Comparison of ENCODE assay signal across 19 cellular contexts in genomic region chr12:53074290-53074998, GRCh38. TPM values are rescaled to one million over a fixed set of nuclear protein-coding genes. Genes with fewer than 3 reads are reported as not detected.
DNase-seq lines count a peak whose midpoint lies in the region; ATAC-seq and TF ChIP-seq lines count a peak whose summit lies in the region.
"Had no signal": no experiment of that assay in that cellular context is flagged by ENCODE, and none has a peak within 500 bp of the region (broad histone marks: within the 10 kb centered on the region; RNA-seq: fewer than 3 reads in every experiment).

No MANE protein-coding gene starts in this region.

- no peaks in the 10 kb centered on the region for H3K27me3 ChIP-seq in subcutaneous abdominal adipose tissue (ENCODE audit: control insufficient read depth in 5 of 5, insufficient read depth in 4 of 5, low read length in 5 of 5)
- H3K27me3 ChIP-seq: BLaER1, cardiac muscle cell, foreskin keratinocyte had no signal

- H3K36me3 Mint-ChIP-seq in activated CD8-positive, alpha-beta T cell treated with anti-CD3 and anti-CD28 coated beads for 36 hours (ENCODE audit: low read depth), result peaks cover 22% of the 10 kb centered on the region
- peaks cover 53% of the 10 kb centered on the region for H3K36me3 Mint-ChIP-seq in activated CD8-positive, alpha-beta T cell treated with anti-CD3 and anti-CD28 coated beads, Interleukin-2, amount 10 ng/mL, durations not matched to agents 7 days and 5 days (ENCODE audit: low read depth)
- H3K36me3 Mint-ChIP-seq in activated T-helper 2 cell treated with anti-CD3 and anti-CD28 coated beads, Interferon-gamma antibody, Interleukin-2, Interleukin-4, amounts not matched to agents 10 μg/mL and 5 μg/mL and 100 μg/mL, durations not matched to agents 14 hours and 24 hours and 36 hours (ENCODE audit: low read depth), result peaks cover 57% of the 10 kb centered on the region
- H3K36me3 Mint-ChIP-seq in mesothelial cell of epicardium, result peaks cover 11% of the 10 kb centered on the region

- H3K4me3 ChIP-seq in subcutaneous abdominal adipose tissue (ENCODE audit: low read depth in 1 of 5, low read length in 5 of 5), result no peak overlapping the region
- H3K4me3 ChIP-seq: BLaER1, cardiac muscle cell, skin epidermis had no signal

- H3K9ac ChIP-seq in subcutaneous abdominal adipose tissue (ENCODE audit: low read length in 5 of 5), result peak overlapping the region in 1 of 5 donors; percentile 8
- H3K9ac ChIP-seq: BLaER1 had no signal

- H3K4me3 Mint-ChIP-seq in activated CD8-positive, alpha-beta T cell treated with anti-CD3 and anti-CD28 coated beads for 36 hours, result no peak overlapping the region
- no peak overlapping the region for H3K4me3 Mint-ChIP-seq in activated CD8-positive, alpha-beta T cell treated with anti-CD3 and anti-CD28 coated beads, Interleukin-2, amount 10 ng/mL, durations not matched to agents 7 days and 5 days
- no peak overlapping the region for H3K4me3 Mint-ChIP-seq in activated T-helper 2 cell treated with anti-CD3 and anti-CD28 coated beads, Interferon-gamma antibody, Interleukin-2, Interleukin-4, amounts not matched to agents 10 μg/mL and 5 μg/mL and 100 μg/mL, durations not matched to agents 14 hours and 24 hours and 36 hours (ENCODE audit: low read depth)
- H3K4me3 Mint-ChIP-seq in mesothelial cell of epicardium, result no peak overlapping the region
- H3K4me3 Mint-ChIP-seq: activated naive CD4-positive, alpha-beta T cell treated with anti-CD3 and anti-CD28 coated beads, Interleukin-2, amount 10 ng/mL, durations not matched to agents 7 days and 5 days had no signal

- H3K9me3 ChIP-seq in subcutaneous abdominal adipose tissue (ENCODE audit: control insufficient read depth in 5 of 5, low read length in 5 of 5), result no peaks in the 10 kb centered on the region
- H3K9me3 ChIP-seq: BLaER1 had no signal

- no peak for DNase-seq in activated CD8-positive, alpha-beta T cell treated with anti-CD3 and anti-CD28 coated beads for 36 hours
- DNase-seq in activated CD8-positive, alpha-beta T cell treated with anti-CD3 and anti-CD28 coated beads, Interleukin-2, amount 10 ng/mL, durations not matched to agents 7 days and 5 days, result no peak
- DNase-seq in activated T-helper 2 cell treated with anti-CD3 and anti-CD28 coated beads, Interferon-gamma antibody, Interleukin-2, Interleukin-4, amounts not matched to agents 10 μg/mL and 5 μg/mL and 100 μg/mL, durations not matched to agents 14 hours and 24 hours and 36 hours (ENCODE audit: low spot score), result no peak
- no peak for DNase-seq in mesothelial cell of epicardium (ENCODE audit: low spot score in 2 of 2, unreplicated experiment in 2 of 2)
- DNase-seq in left colon, result no peak
- DNase-seq: 8988T; activated CD4-positive, CD25-positive, alpha-beta regulatory T cell; activated naive CD4-positive, alpha-beta T cell treated with anti-CD3 and anti-CD28 coated beads, Interleukin-2, amount 10 ng/mL, durations not matched to agents 7 days and 5 days; DMS153; foreskin keratinocyte; mesendoderm; stimulated activated naive CD8-positive, alpha-beta T cell treated with anti-CD3 and anti-CD28 coated beads, Interleukin-15, Interleukin-2, amounts not matched to agents 100 U/mL and 50 U/mL, for 24 hours; T-helper 1 cell had no signal

- intact Hi-C loops in activated CD8-positive, alpha-beta T cell treated with anti-CD3 and anti-CD28 coated beads for 36 hours (cut with micrococcal nuclease), result no loop called here
- intact Hi-C loops in activated T-helper 2 cell treated with anti-CD3 and anti-CD28 coated beads, Interferon-gamma antibody, Interleukin-2, Interleukin-4, amounts not matched to agents 10 μg/mL and 5 μg/mL and 100 μg/mL, durations not matched to agents 14 hours and 24 hours and 36 hours (cut with micrococcal nuclease), result no loop called here
- intact Hi-C loops in left colon (cut with DNase I, micrococcal nuclease), result no loop called here

- POLR2A ChIA-PET in activated CD8-positive, alpha-beta T cell treated with anti-CD3 and anti-CD28 coated beads for 36 hours (lab: Charles Lee), result no interaction called here
- POLR2A ChIA-PET in activated CD8-positive, alpha-beta T cell treated with anti-CD3 and anti-CD28 coated beads, Interleukin-2, amount 10 ng/mL, durations not matched to agents 7 days and 5 days (lab: Charles Lee), result interaction anchor here (1.0 kb wide), 1 partner anchor 26 kb away, joined by 3 read pairs; no protein-coding TSS in a partner anchor

- H3K27me3 Mint-ChIP-seq in activated CD8-positive, alpha-beta T cell treated with anti-CD3 and anti-CD28 coated beads for 36 hours, result no peaks in the 10 kb centered on the region
- no peaks in the 10 kb centered on the region for H3K27me3 Mint-ChIP-seq in activated CD8-positive, alpha-beta T cell treated with anti-CD3 and anti-CD28 coated beads, Interleukin-2, amount 10 ng/mL, durations not matched to agents 7 days and 5 days (ENCODE audit: low read depth)
- no peaks in the 10 kb centered on the region for H3K27me3 Mint-ChIP-seq in activated T-helper 2 cell treated with anti-CD3 and anti-CD28 coated beads, Interferon-gamma antibody, Interleukin-2, Interleukin-4, amounts not matched to agents 10 μg/mL and 5 μg/mL and 100 μg/mL, durations not matched to agents 14 hours and 24 hours and 36 hours (ENCODE audit: low read depth)
- H3K27me3 Mint-ChIP-seq in mesothelial cell of epicardium (ENCODE audit: low read depth), result no peaks in the 10 kb centered on the region
- H3K27me3 Mint-ChIP-seq: activated naive CD4-positive, alpha-beta T cell treated with anti-CD3 and anti-CD28 coated beads, Interleukin-2, amount 10 ng/mL, durations not matched to agents 7 days and 5 days had no signal

- peaks cover 25% of the 10 kb centered on the region for H3K4me1 Mint-ChIP-seq in activated CD8-positive, alpha-beta T cell treated with anti-CD3 and anti-CD28 coated beads for 36 hours (ENCODE audit: low read depth)
- peaks cover 28% of the 10 kb centered on the region for H3K4me1 Mint-ChIP-seq in activated CD8-positive, alpha-beta T cell treated with anti-CD3 and anti-CD28 coated beads, Interleukin-2, amount 10 ng/mL, durations not matched to agents 7 days and 5 days (ENCODE audit: low read depth)
- H3K4me1 Mint-ChIP-seq in activated T-helper 2 cell treated with anti-CD3 and anti-CD28 coated beads, Interferon-gamma antibody, Interleukin-2, Interleukin-4, amounts not matched to agents 10 μg/mL and 5 μg/mL and 100 μg/mL, durations not matched to agents 14 hours and 24 hours and 36 hours (ENCODE audit: low read depth), result peaks cover 10% of the 10 kb centered on the region
- peaks cover 80% of the 10 kb centered on the region for H3K4me1 Mint-ChIP-seq in mesothelial cell of epicardium

- ATAC-seq in activated CD8-positive, alpha-beta T cell treated with anti-CD3 and anti-CD28 coated beads for 36 hours, result no peak
- ATAC-seq in activated CD8-positive, alpha-beta T cell treated with anti-CD3 and anti-CD28 coated beads, Interleukin-2, amount 10 ng/mL, durations not matched to agents 7 days and 5 days, result no peak
- ATAC-seq in HG02840 (IDR thresholded peaks at IDR 0.05; ENCODE audit: low FRiP score, unreplicated experiment) (no peak), HG02852 (IDR thresholded peaks at IDR 0.05; ENCODE audit: unreplicated experiment) (no peak), left colon (no peak)
- ATAC-seq: foreskin keratinocyte; stimulated activated naive CD8-positive, alpha-beta T cell treated with anti-CD3 and anti-CD28 coated beads, Interleukin-15, Interleukin-2, amounts not matched to agents 100 U/mL and 50 U/mL, for 24 hours had no signal

- no peak for TF ChIP-seq CTCF in activated CD8-positive, alpha-beta T cell treated with anti-CD3 and anti-CD28 coated beads for 36 hours (IDR thresholded peaks at IDR 0.05)
- no peak for TF ChIP-seq CTCF in mesothelial cell of epicardium (IDR thresholded peaks at IDR 0.05; ENCODE audit: unreplicated experiment)

- H3K9me3 Mint-ChIP-seq in activated CD8-positive, alpha-beta T cell treated with anti-CD3 and anti-CD28 coated beads for 36 hours, result no peaks in the 10 kb centered on the region
- H3K9me3 Mint-ChIP-seq in activated CD8-positive, alpha-beta T cell treated with anti-CD3 and anti-CD28 coated beads, Interleukin-2, amount 10 ng/mL, durations not matched to agents 7 days and 5 days (ENCODE audit: insufficient read depth), result no peaks in the 10 kb centered on the region
- no peaks in the 10 kb centered on the region for H3K9me3 Mint-ChIP-seq in activated T-helper 2 cell treated with anti-CD3 and anti-CD28 coated beads, Interferon-gamma antibody, Interleukin-2, Interleukin-4, amounts not matched to agents 10 μg/mL and 5 μg/mL and 100 μg/mL, durations not matched to agents 14 hours and 24 hours and 36 hours
- no peaks in the 10 kb centered on the region for H3K9me3 Mint-ChIP-seq in mesothelial cell of epicardium
- H3K9me3 Mint-ChIP-seq: activated naive CD4-positive, alpha-beta T cell treated with anti-CD3 and anti-CD28 coated beads, Interleukin-2, amount 10 ng/mL, durations not matched to agents 7 days and 5 days had no signal

- H3K4me1 ChIP-seq in subcutaneous abdominal adipose tissue (ENCODE audit: control insufficient read depth in 5 of 5, insufficient read depth in 5 of 5, low read length in 5 of 5), result peaks cover 13 to 67% (median 57%) of the 10 kb centered on the region in 5 donors

- peak overlapping the region; percentile 5 for H3K27ac ChIP-seq in subcutaneous abdominal adipose tissue (ENCODE audit: low read depth, low read length)
- H3K27ac ChIP-seq: BLaER1, foreskin keratinocyte had no signal

- peaks cover 4 to 58% (median 37%) of the 10 kb centered on the region in 5 donors for H3K36me3 ChIP-seq in subcutaneous abdominal adipose tissue (ENCODE audit: control insufficient read depth in 5 of 5, insufficient read depth in 5 of 5, low read length in 5 of 5)

- CTCF ChIA-PET in activated CD8-positive, alpha-beta T cell treated with anti-CD3 and anti-CD28 coated beads for 36 hours (lab: Charles Lee), result interaction anchor here (1.6 to 31.8 kb wide), 3 partner anchors 6 to 27 kb away, joined by 4 to 553 read pairs (median 553); partner anchors contain the start of genes IGFBP6, SOAT2 and SPRYD3
- CTCF ChIA-PET in activated CD8-positive, alpha-beta T cell treated with anti-CD3 and anti-CD28 coated beads, Interleukin-2, amount 10 ng/mL, durations not matched to agents 7 days and 5 days (lab: Charles Lee), result interaction anchor here (7.6 kb wide), 1 partner anchor 8 kb away, joined by 119 read pairs; no protein-coding TSS in a partner anchor

- peak overlapping the region; percentile 22 for H3K27ac Mint-ChIP-seq in activated CD8-positive, alpha-beta T cell treated with anti-CD3 and anti-CD28 coated beads for 36 hours
- no peak overlapping the region for H3K27ac Mint-ChIP-seq in activated CD8-positive, alpha-beta T cell treated with anti-CD3 and anti-CD28 coated beads, Interleukin-2, amount 10 ng/mL, durations not matched to agents 7 days and 5 days
- H3K27ac Mint-ChIP-seq in activated T-helper 2 cell treated with anti-CD3 and anti-CD28 coated beads, Interferon-gamma antibody, Interleukin-2, Interleukin-4, amounts not matched to agents 10 μg/mL and 5 μg/mL and 100 μg/mL, durations not matched to agents 14 hours and 24 hours and 36 hours, result peak overlapping the region; percentile 6
- H3K27ac Mint-ChIP-seq in mesothelial cell of epicardium, result peak overlapping the region; percentile 49
- H3K27ac Mint-ChIP-seq: activated naive CD4-positive, alpha-beta T cell treated with anti-CD3 and anti-CD28 coated beads, Interleukin-2, amount 10 ng/mL, durations not matched to agents 7 days and 5 days had no signal

RNA-seq across cellular contexts. Expression of gene SPRYD3, which starts 4.7 kb away (rescaled TPM):
- 10 to 100 TPM; 24.8 to 25.0 TPM for total RNA-seq in activated CD8-positive, alpha-beta T cell treated with anti-CD3 and anti-CD28 coated beads for 36 hours
- 10 to 100 TPM; 27.2 to 31.2 TPM for total RNA-seq in activated CD8-positive, alpha-beta T cell treated with anti-CD3 and anti-CD28 coated beads, Interleukin-2, amount 10 ng/mL, durations not matched to agents 7 days and 5 days
- total RNA-seq in activated T-helper 2 cell treated with anti-CD3 and anti-CD28 coated beads, Interferon-gamma antibody, Interleukin-2, Interleukin-4, amounts not matched to agents 10 μg/mL and 5 μg/mL and 100 μg/mL, durations not matched to agents 14 hours and 24 hours and 36 hours, result 35.1 and 36.2 TPM in 2 replicates
- total RNA-seq in mesothelial cell of epicardium, result 20.2 to 20.9 TPM (median 20.6 TPM) in 3 replicates
- total RNA-seq in left colon, result 10 to 100 TPM; 30.7 to 34.9 TPM

RNA-seq across cellular contexts. Expression of gene IGFBP6, which starts 23.0 kb away (rescaled TPM):
- total RNA-seq in activated CD8-positive, alpha-beta T cell treated with anti-CD3 and anti-CD28 coated beads for 36 hours, result 1 to 10 TPM; 2.0 to 2.3 TPM
- total RNA-seq in activated CD8-positive, alpha-beta T cell treated with anti-CD3 and anti-CD28 coated beads, Interleukin-2, amount 10 ng/mL, durations not matched to agents 7 days and 5 days, result 1 to 10 TPM; 3.1 to 5.4 TPM
- 0.46 TPM in 1 of 2 replicates, not detected in the other for total RNA-seq in activated T-helper 2 cell treated with anti-CD3 and anti-CD28 coated beads, Interferon-gamma antibody, Interleukin-2, Interleukin-4, amounts not matched to agents 10 μg/mL and 5 μg/mL and 100 μg/mL, durations not matched to agents 14 hours and 24 hours and 36 hours
- total RNA-seq in mesothelial cell of epicardium (70.3 to 77.2 TPM (median 75.6 TPM) in 3 replicates), left colon (10 to 100 TPM; 16.9 to 24.5 TPM)

RNA-seq across cellular contexts. Expression of gene TNS2, which starts 24.6 kb away (rescaled TPM):
- 1 to 10 TPM; 1.1 to 1.6 TPM for total RNA-seq in activated CD8-positive, alpha-beta T cell treated with anti-CD3 and anti-CD28 coated beads for 36 hours
- total RNA-seq in activated CD8-positive, alpha-beta T cell treated with anti-CD3 and anti-CD28 coated beads, Interleukin-2, amount 10 ng/mL, durations not matched to agents 7 days and 5 days, result 1 to 10 TPM; 1.0 to 1.4 TPM
- 2.1 and 4.7 TPM in 2 replicates for total RNA-seq in activated T-helper 2 cell treated with anti-CD3 and anti-CD28 coated beads, Interferon-gamma antibody, Interleukin-2, Interleukin-4, amounts not matched to agents 10 μg/mL and 5 μg/mL and 100 μg/mL, durations not matched to agents 14 hours and 24 hours and 36 hours
- total RNA-seq in mesothelial cell of epicardium (78.8 to 91.7 TPM (median 86.4 TPM) in 3 replicates), left colon (10 to 100 TPM; 31.4 to 35.6 TPM)

RNA-seq across cellular contexts. Expression of gene SOAT2, which starts 28.8 kb away (rescaled TPM):
- 1 to 10 TPM; 5.3 to 6.7 TPM for total RNA-seq in activated CD8-positive, alpha-beta T cell treated with anti-CD3 and anti-CD28 coated beads for 36 hours
- 10 to 100 TPM; 10.8 to 13.3 TPM for total RNA-seq in activated CD8-positive, alpha-beta T cell treated with anti-CD3 and anti-CD28 coated beads, Interleukin-2, amount 10 ng/mL, durations not matched to agents 7 days and 5 days
- not detected in 2 replicates for total RNA-seq in activated T-helper 2 cell treated with anti-CD3 and anti-CD28 coated beads, Interferon-gamma antibody, Interleukin-2, Interleukin-4, amounts not matched to agents 10 μg/mL and 5 μg/mL and 100 μg/mL, durations not matched to agents 14 hours and 24 hours and 36 hours
- total RNA-seq in mesothelial cell of epicardium (0.13 to 0.40 TPM (median 0.20 TPM) in 3 replicates), left colon (not detected)
- total RNA-seq: foreskin keratinocyte had no signal
